Comparison of ENCODE assay signal across 1 cellular context in the genomic region with DNA sequence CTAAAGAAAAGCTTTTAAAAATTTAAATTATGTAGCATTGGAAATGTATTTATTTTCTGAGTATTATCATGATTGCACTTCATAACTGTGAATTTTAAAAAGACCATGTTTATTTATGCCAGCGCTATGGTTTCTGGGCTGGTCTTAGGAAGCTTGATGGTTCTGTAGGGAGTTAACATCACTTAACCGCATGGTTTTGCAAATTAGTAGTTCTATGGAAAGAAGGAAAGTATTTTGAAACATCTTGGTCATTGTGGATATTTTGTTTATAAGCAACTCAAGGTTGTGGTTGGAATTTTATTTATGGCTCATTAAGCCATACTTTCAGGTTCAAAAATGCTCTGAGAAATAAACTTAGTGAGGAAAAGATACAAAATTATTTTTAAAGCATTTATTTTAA.
TF ChIP-seq lines count a peak whose summit lies in the region.

No MANE protein-coding gene starts in this region.

TF ChIP-seq in H1, 55 proteins besides CTCF, POLR2A, EP300 and RAD21:
- TF ChIP-seq, protein P1, sequence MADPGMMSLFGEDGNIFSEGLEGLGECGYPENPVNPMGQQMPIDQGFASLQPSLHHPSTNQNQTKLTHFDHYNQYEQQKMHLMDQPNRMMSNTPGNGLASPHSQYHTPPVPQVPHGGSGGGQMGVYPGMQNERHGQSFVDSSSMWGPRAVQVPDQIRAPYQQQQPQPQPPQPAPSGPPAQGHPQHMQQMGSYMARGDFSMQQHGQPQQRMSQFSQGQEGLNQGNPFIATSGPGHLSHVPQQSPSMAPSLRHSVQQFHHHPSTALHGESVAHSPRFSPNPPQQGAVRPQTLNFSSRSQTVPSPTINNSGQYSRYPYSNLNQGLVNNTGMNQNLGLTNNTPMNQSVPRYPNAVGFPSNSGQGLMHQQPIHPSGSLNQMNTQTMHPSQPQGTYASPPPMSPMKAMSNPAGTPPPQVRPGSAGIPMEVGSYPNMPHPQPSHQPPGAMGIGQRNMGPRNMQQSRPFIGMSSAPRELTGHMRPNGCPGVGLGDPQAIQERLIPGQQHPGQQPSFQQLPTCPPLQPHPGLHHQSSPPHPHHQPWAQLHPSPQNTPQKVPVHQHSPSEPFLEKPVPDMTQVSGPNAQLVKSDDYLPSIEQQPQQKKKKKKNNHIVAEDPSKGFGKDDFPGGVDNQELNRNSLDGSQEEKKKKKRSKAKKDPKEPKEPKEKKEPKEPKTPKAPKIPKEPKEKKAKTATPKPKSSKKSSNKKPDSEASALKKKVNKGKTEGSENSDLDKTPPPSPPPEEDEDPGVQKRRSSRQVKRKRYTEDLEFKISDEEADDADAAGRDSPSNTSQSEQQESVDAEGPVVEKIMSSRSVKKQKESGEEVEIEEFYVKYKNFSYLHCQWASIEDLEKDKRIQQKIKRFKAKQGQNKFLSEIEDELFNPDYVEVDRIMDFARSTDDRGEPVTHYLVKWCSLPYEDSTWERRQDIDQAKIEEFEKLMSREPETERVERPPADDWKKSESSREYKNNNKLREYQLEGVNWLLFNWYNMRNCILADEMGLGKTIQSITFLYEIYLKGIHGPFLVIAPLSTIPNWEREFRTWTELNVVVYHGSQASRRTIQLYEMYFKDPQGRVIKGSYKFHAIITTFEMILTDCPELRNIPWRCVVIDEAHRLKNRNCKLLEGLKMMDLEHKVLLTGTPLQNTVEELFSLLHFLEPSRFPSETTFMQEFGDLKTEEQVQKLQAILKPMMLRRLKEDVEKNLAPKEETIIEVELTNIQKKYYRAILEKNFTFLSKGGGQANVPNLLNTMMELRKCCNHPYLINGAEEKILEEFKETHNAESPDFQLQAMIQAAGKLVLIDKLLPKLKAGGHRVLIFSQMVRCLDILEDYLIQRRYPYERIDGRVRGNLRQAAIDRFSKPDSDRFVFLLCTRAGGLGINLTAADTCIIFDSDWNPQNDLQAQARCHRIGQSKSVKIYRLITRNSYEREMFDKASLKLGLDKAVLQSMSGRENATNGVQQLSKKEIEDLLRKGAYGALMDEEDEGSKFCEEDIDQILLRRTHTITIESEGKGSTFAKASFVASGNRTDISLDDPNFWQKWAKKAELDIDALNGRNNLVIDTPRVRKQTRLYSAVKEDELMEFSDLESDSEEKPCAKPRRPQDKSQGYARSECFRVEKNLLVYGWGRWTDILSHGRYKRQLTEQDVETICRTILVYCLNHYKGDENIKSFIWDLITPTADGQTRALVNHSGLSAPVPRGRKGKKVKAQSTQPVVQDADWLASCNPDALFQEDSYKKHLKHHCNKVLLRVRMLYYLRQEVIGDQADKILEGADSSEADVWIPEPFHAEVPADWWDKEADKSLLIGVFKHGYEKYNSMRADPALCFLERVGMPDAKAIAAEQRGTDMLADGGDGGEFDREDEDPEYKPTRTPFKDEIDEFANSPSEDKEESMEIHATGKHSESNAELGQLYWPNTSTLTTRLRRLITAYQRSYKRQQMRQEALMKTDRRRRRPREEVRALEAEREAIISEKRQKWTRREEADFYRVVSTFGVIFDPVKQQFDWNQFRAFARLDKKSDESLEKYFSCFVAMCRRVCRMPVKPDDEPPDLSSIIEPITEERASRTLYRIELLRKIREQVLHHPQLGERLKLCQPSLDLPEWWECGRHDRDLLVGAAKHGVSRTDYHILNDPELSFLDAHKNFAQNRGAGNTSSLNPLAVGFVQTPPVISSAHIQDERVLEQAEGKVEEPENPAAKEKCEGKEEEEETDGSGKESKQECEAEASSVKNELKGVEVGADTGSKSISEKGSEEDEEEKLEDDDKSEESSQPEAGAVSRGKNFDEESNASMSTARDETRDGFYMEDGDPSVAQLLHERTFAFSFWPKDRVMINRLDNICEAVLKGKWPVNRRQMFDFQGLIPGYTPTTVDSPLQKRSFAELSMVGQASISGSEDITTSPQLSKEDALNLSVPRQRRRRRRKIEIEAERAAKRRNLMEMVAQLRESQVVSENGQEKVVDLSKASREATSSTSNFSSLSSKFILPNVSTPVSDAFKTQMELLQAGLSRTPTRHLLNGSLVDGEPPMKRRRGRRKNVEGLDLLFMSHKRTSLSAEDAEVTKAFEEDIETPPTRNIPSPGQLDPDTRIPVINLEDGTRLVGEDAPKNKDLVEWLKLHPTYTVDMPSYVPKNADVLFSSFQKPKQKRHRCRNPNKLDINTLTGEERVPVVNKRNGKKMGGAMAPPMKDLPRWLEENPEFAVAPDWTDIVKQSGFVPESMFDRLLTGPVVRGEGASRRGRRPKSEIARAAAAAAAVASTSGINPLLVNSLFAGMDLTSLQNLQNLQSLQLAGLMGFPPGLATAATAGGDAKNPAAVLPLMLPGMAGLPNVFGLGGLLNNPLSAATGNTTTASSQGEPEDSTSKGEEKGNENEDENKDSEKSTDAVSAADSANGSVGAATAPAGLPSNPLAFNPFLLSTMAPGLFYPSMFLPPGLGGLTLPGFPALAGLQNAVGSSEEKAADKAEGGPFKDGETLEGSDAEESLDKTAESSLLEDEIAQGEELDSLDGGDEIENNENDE (IDR thresholded peaks at IDR 0.05; ENCODE audit: insufficient replicate concordance, low read length), result no peak
- no peak for TF ChIP-seq JUN (IDR thresholded peaks at IDR 0.05; ENCODE audit: low read depth, low read length)
- TF ChIP-seq ZNF274 (IDR thresholded peaks at IDR 0.05; ENCODE audit: borderline replicate concordance, extremely low read depth, low read length), result no peak
- TF ChIP-seq POLR2AphosphoS5 (IDR thresholded peaks at IDR 0.05; ENCODE audit: low read depth, low read length), result no peak
- no peak for TF ChIP-seq EGR1 (IDR thresholded peaks at IDR 0.05; ENCODE audit: borderline replicate concordance, low read depth, low read length)
- no peak for TF ChIP-seq SAP30 (IDR thresholded peaks at IDR 0.05; ENCODE audit: insufficient read depth, insufficient replicate concordance, low read length)
